Comparison of ENCODE assay signal across 8 cellular contexts in the genomic region with DNA sequence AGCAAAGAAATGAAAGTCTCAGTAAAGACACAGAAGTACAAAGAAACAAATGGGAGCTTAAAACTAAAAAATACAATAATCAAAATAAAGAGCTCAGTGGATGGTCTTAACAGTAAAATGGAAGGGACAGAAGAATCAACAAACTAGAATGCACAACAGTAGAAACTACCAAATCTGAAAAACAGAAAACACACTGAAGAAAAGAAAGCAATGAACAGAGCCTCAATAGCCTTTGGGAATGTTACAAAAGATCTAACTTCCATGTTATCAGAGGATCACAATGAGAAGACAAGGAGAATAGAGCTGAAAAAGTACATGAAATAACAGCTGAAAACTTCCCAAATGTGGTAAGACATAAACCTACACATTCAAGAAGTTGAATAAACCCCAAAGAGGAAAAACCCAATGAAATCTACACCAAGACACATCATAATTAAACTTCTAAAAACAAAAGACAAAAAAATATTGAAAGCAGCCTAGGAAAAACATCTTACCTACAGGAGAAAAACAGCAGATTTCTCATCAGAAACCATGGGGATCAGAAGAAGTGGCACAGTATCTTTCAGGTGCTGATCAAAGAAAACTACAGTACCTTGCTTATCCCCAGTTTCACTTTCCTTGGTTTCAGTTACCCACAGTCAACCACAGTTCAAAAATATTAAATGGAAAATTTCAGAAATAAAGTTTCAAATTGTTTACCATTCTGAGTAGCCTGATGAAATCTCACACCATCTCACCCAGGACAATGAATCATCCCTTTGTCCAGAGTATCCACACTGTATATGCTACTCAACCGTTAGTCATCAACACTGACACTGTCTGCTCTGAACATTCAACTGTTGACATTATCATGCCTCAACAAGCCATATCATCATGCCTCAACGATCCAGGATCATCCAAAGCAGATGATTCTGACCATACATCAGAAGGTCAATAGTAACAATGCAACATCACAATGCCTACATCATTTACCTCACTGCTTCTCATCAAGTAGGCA. TPM values are rescaled to one million over a fixed set of nuclear protein-coding genes. Genes with fewer than 3 reads are reported as not detected.
DNase-seq lines count a peak whose midpoint lies in the region; ATAC-seq and TF ChIP-seq lines count a peak whose summit lies in the region.

No MANE protein-coding gene starts in this region.

- no peak for TF ChIP-seq CTCF in fibroblast of mammary gland (conservative IDR thresholded peaks at IDR 0.05; ENCODE audit: control insufficient read depth, insufficient read depth, low read depth, low read length)

- H3K9me3 Mint-ChIP-seq in activated naive CD4-positive, alpha-beta T cell treated with anti-CD3 and anti-CD28 coated beads, Interleukin-2, amount 50 U/mL, for 72 hours, result peaks cover 5 to 31% of the 10 kb centered on the region in 2 donors
- peaks cover 40% of the 10 kb centered on the region for H3K9me3 Mint-ChIP-seq in activated naive CD4-positive, alpha-beta T cell treated with anti-CD3 and anti-CD28 coated beads, Interleukin-2, amount 10 ng/mL, durations not matched to agents 7 days and 5 days
- H3K9me3 Mint-ChIP-seq in T-cell, result peaks cover 12 to 20% (median 15%) of the 10 kb centered on the region in 3 donors
- peaks cover 23 to 31% of the 10 kb centered on the region in 2 donors for H3K9me3 Mint-ChIP-seq in stimulated activated naive CD8-positive, alpha-beta T cell treated with anti-CD3 and anti-CD28 coated beads, Interleukin-15, amount 100 ng/mL, for 72 hours

- no peak overlapping the region for H3K4me3 Mint-ChIP-seq in activated naive CD4-positive, alpha-beta T cell treated with anti-CD3 and anti-CD28 coated beads, Interleukin-2, amount 10 ng/mL, durations not matched to agents 7 days and 5 days
- H3K4me3 Mint-ChIP-seq in T-cell, result no peak overlapping the region
- H3K4me3 Mint-ChIP-seq in stimulated activated naive CD8-positive, alpha-beta T cell treated with anti-CD3 and anti-CD28 coated beads, Interleukin-15, amount 100 ng/mL, for 72 hours, result peak overlapping the region in 1 of 2 donors; percentile 73

- H3K36me3 Mint-ChIP-seq in activated naive CD4-positive, alpha-beta T cell treated with anti-CD3 and anti-CD28 coated beads, Interleukin-2, amount 50 U/mL, for 72 hours, result peaks cover 15 to 42% of the 10 kb centered on the region in 2 donors
- H3K36me3 Mint-ChIP-seq in activated naive CD4-positive, alpha-beta T cell treated with anti-CD3 and anti-CD28 coated beads, Interleukin-2, amount 10 ng/mL, durations not matched to agents 7 days and 5 days, result peaks cover 47% of the 10 kb centered on the region
- H3K36me3 Mint-ChIP-seq in T-cell, result peaks cover 17% of the 10 kb centered on the region

- POLR2A ChIA-PET in T-cell (lab: Charles Lee), result no interaction called here

- peak in 1 of 2 donors; percentile 10 for DNase-seq in activated naive CD4-positive, alpha-beta T cell treated with anti-CD3 and anti-CD28 coated beads, Interleukin-2, amount 50 U/mL, for 72 hours (ENCODE audit: low spot score in 2 of 2)
- no peak for DNase-seq in activated naive CD4-positive, alpha-beta T cell treated with anti-CD3 and anti-CD28 coated beads, Interleukin-2, amount 10 ng/mL, durations not matched to agents 7 days and 5 days
- no peak for DNase-seq in T-cell
- DNase-seq in fibroblast of mammary gland (ENCODE audit: low read depth), result peak; percentile 98
- peak; percentile 30 to 47 for DNase-seq in stimulated activated naive CD8-positive, alpha-beta T cell treated with anti-CD3 and anti-CD28 coated beads, Interleukin-15, amount 100 ng/mL, for 72 hours
- no peak for DNase-seq in NOMO-1 treated with DMSO at 0.1 percent for 48 hours (lab: John Stamatoyannopoulos, UW; ENCODE audit: unreplicated experiment)

- peak overlapping the region; percentile 63 to 91 for H3K27ac Mint-ChIP-seq in activated naive CD4-positive, alpha-beta T cell treated with anti-CD3 and anti-CD28 coated beads, Interleukin-2, amount 50 U/mL, for 72 hours
- H3K27ac Mint-ChIP-seq in activated naive CD4-positive, alpha-beta T cell treated with anti-CD3 and anti-CD28 coated beads, Interleukin-2, amount 10 ng/mL, durations not matched to agents 7 days and 5 days, result no peak overlapping the region
- H3K27ac Mint-ChIP-seq in T-cell, result peak overlapping the region; percentile 39 to 53
- peak overlapping the region; percentile 21 to 98 for H3K27ac Mint-ChIP-seq in stimulated activated naive CD8-positive, alpha-beta T cell treated with anti-CD3 and anti-CD28 coated beads, Interleukin-15, amount 100 ng/mL, for 72 hours

- peaks cover 43% of the 10 kb centered on the region for H3K4me1 Mint-ChIP-seq in activated naive CD4-positive, alpha-beta T cell treated with anti-CD3 and anti-CD28 coated beads, Interleukin-2, amount 10 ng/mL, durations not matched to agents 7 days and 5 days
- peaks cover 43 to 54% (median 46%) of the 10 kb centered on the region in 3 donors for H3K4me1 Mint-ChIP-seq in T-cell
- peaks cover 67% of the 10 kb centered on the region for H3K4me1 Mint-ChIP-seq in stimulated activated naive CD8-positive, alpha-beta T cell treated with anti-CD3 and anti-CD28 coated beads, Interleukin-15, amount 100 ng/mL, for 72 hours

- CTCF ChIA-PET in activated naive CD4-positive, alpha-beta T cell treated with anti-CD3 and anti-CD28 coated beads, Interleukin-2, amount 10 ng/mL, durations not matched to agents 7 days and 5 days (lab: Charles Lee), result interaction anchor here (1.4 kb wide), 1 partner anchor 28 kb away, joined by 4 read pairs; no protein-coding TSS in a partner anchor
- CTCF ChIA-PET in T-cell (lab: Charles Lee), result interaction anchor here in 1 of 2 donors (0.6 kb wide), 1 partner anchor 67 kb away, joined by 8 read pairs; no protein-coding TSS in a partner anchor

- peak; percentile 96 to 99 for ATAC-seq in activated naive CD4-positive, alpha-beta T cell treated with anti-CD3 and anti-CD28 coated beads, Interleukin-2, amount 50 U/mL, for 72 hours
- ATAC-seq in T-cell (replicated peaks in 1 of 4), result peak in 2 of 4 experiments; percentile 35 to 39
- peak; percentile 99 for ATAC-seq in stimulated activated naive CD8-positive, alpha-beta T cell treated with anti-CD3 and anti-CD28 coated beads, Interleukin-15, amount 100 ng/mL, for 72 hours
- ATAC-seq in GM21423 (IDR thresholded peaks at IDR 0.05; ENCODE audit: unreplicated experiment), result no peak
- ATAC-seq in GM18907 (IDR thresholded peaks at IDR 0.05; ENCODE audit: unreplicated experiment), result no peak

- no peak overlapping the region for H3K4me3 ChIP-seq in fibroblast of mammary gland (ENCODE audit: control insufficient read depth, low read depth, low read length)

- H3K27me3 Mint-ChIP-seq in activated naive CD4-positive, alpha-beta T cell treated with anti-CD3 and anti-CD28 coated beads, Interleukin-2, amount 10 ng/mL, durations not matched to agents 7 days and 5 days, result no peaks in the 10 kb centered on the region
- H3K27me3 Mint-ChIP-seq in T-cell, result no peaks in the 10 kb centered on the region
- H3K27me3 Mint-ChIP-seq in stimulated activated naive CD8-positive, alpha-beta T cell treated with anti-CD3 and anti-CD28 coated beads, Interleukin-15, amount 100 ng/mL, for 72 hours, result no peaks in the 10 kb centered on the region

RNA-seq across cellular contexts. Expression of gene RRAS2, which starts 22.2 kb away (rescaled TPM):
- 10 to 100 TPM; 32.7 to 56.6 TPM for total RNA-seq in activated naive CD4-positive, alpha-beta T cell treated with anti-CD3 and anti-CD28 coated beads, Interleukin-2, amount 50 U/mL, for 72 hours
- total RNA-seq in T-cell, result 10 to 100 TPM; 17.9 to 30.2 (median 18.5) TPM

Comparison
In these comparisons a context has a peak if more than half of its experiments do, and no peak if none do; other contexts are left out.
1. ATAC-seq: peak in activated naive CD4-positive, alpha-beta T cell treated with anti-CD3 and anti-CD28 coated beads, Interleukin-2, amount 50 U/mL, for 72 hours (2 of 2) and stimulated activated naive CD8-positive, alpha-beta T cell treated with anti-CD3 and anti-CD28 coated beads, Interleukin-15, amount 100 ng/mL, for 72 hours (single experiment); none in GM21423 (single experiment) and GM18907 (single experiment).
2. DNase-seq: peak in fibroblast of mammary gland (single experiment) and stimulated activated naive CD8-positive, alpha-beta T cell treated with anti-CD3 and anti-CD28 coated beads, Interleukin-15, amount 100 ng/mL, for 72 hours (2 of 2); none in activated naive CD4-positive, alpha-beta T cell treated with anti-CD3 and anti-CD28 coated beads, Interleukin-2, amount 10 ng/mL, durations not matched to agents 7 days and 5 days (single experiment), T-cell (0 of 34) and NOMO-1 treated with DMSO at 0.1 percent for 48 hours (single experiment).